9 cellular contexts compared by ENCODE assay signal in genomic region chr2:18976112-18976961, GRCh38.
DNase-seq lines count a peak whose midpoint lies in the region; TF ChIP-seq lines count a peak whose summit lies in the region.
"Had no signal": no experiment of that assay in that cellular context is flagged by ENCODE, and none has a peak within 500 bp of the region (broad histone marks: within the 10 kb centered on the region; RNA-seq: fewer than 3 reads in every experiment).

No MANE protein-coding gene starts in this region.

- H3K27ac ChIP-seq in rectal smooth muscle tissue (ENCODE audit: low read depth, low read length), result peak overlapping the region; percentile 71
- H3K27ac ChIP-seq in CD4-positive, alpha-beta memory T cell (ENCODE audit: low read depth, low read length), result no peak overlapping the region

- POLR2A ChIA-PET in AG04449 (lab: Yijun Ruan, JAX), result interaction anchor here (0.8 to 1.2 kb wide), 2 partner anchors 71 to 382 kb away, joined by 3 read pairs; partner anchors contain the start of gene OSR1
- POLR2A ChIA-PET in CD4-positive, alpha-beta memory T cell (lab: Charles Lee; ENCODE audit: partially characterized antibody), result no interaction called here

- 62% methylated on average over 14 of the region's 14 CpGs for WGBS in lower leg skin, 2 donors

- peak; percentile 72 for DNase-seq in AG04449 (ENCODE audit: low read depth, low spot score)
- DNase-seq in GM20000 (ENCODE audit: low spot score), result peak; percentile 5
- peak; percentile 78 for DNase-seq in HS-5 (ENCODE audit: low read depth)
- DNase-seq in chondrocyte (ENCODE audit: low spot score), result no peak
- DNase-seq in CD4-positive, alpha-beta memory T cell, result no peak
- DNase-seq in lower leg skin (ENCODE audit: low spot score in 2 of 2), result no peak
- no peak for DNase-seq in NCI-H2171 (lab: John Stamatoyannopoulos, UW)

- H3K9ac ChIP-seq in rectal smooth muscle tissue (ENCODE audit: low read length), result no peak overlapping the region

- H3K27me3 Mint-ChIP-seq in chondrocyte (ENCODE audit: low read depth), result no peaks in the 10 kb centered on the region
- no peaks in the 10 kb centered on the region for H3K27me3 Mint-ChIP-seq in CD4-positive, alpha-beta memory T cell

- no peaks in the 10 kb centered on the region for H3K9me3 ChIP-seq in CD4-positive, alpha-beta memory T cell (ENCODE audit: control insufficient read depth in 1 of 2, low read length in 2 of 2)
- H3K9me3 ChIP-seq: adrenal gland had no signal

- CTCF ChIA-PET in AG04449 (lab: Yijun Ruan, JAX), result no interaction called here
- CTCF ChIA-PET in CD4-positive, alpha-beta memory T cell (lab: Charles Lee; ENCODE audit: partially characterized antibody), result no interaction called here

- no peak for TF ChIP-seq POLR2A in lower leg skin (IDR thresholded peaks at IDR 0.05)

- peak overlapping the region; percentile 14 for H3K4me3 Mint-ChIP-seq in chondrocyte (ENCODE audit: unreplicated experiment)
- H3K4me3 Mint-ChIP-seq in CD4-positive, alpha-beta memory T cell, result no peak overlapping the region

- peak overlapping the region; percentile 73 for H3K27ac Mint-ChIP-seq in chondrocyte (ENCODE audit: unreplicated experiment)
- no peak overlapping the region for H3K27ac Mint-ChIP-seq in CD4-positive, alpha-beta memory T cell

- peaks cover 5% of the 10 kb centered on the region for H3K9me3 Mint-ChIP-seq in chondrocyte (ENCODE audit: low read depth)
- H3K9me3 Mint-ChIP-seq in CD4-positive, alpha-beta memory T cell, result peaks cover 0 to 3% (median 0%) of the 10 kb centered on the region in 8 donors

- no peaks in the 10 kb centered on the region for H3K36me3 Mint-ChIP-seq in chondrocyte (ENCODE audit: low read depth)
- no peaks in the 10 kb centered on the region for H3K36me3 Mint-ChIP-seq in CD4-positive, alpha-beta memory T cell

- intact Hi-C loops in CD4-positive, alpha-beta memory T cell (cut with micrococcal nuclease), result no loop called here
- intact Hi-C loops in lower leg skin (cut with DNase I; ENCODE audit: low total_unique reads), result no loop called here

- no peaks in the 10 kb centered on the region for H3K27me3 ChIP-seq in rectal smooth muscle tissue (ENCODE audit: control insufficient read depth, insufficient read depth, low read length)
- H3K27me3 ChIP-seq in CD4-positive, alpha-beta memory T cell (ENCODE audit: insufficient read depth, low read length), result no peaks in the 10 kb centered on the region
- H3K27me3 ChIP-seq: adrenal gland had no signal

- peaks cover 23% of the 10 kb centered on the region for H3K4me1 ChIP-seq in rectal smooth muscle tissue (ENCODE audit: control insufficient read depth, insufficient read depth, low read length)
- H3K4me1 ChIP-seq in CD4-positive, alpha-beta memory T cell (ENCODE audit: insufficient read depth, low read length), result no peaks in the 10 kb centered on the region

- no peak for TF ChIP-seq CTCF in AG04449 (IDR thresholded peaks at IDR 0.05; ENCODE audit: insufficient read depth, low read length, missing control alignments)
- TF ChIP-seq CTCF in GM20000 (IDR thresholded peaks at IDR 0.05; ENCODE audit: extremely low read depth, missing control alignments), result no peak
- no peak for TF ChIP-seq CTCF in chondrocyte (IDR thresholded peaks at IDR 0.05)
- TF ChIP-seq CTCF in lower leg skin (IDR thresholded peaks at IDR 0.05), result no peak

- H3K36me3 ChIP-seq in rectal smooth muscle tissue (ENCODE audit: control insufficient read depth, insufficient read depth, low read length), result no peaks in the 10 kb centered on the region
- H3K36me3 ChIP-seq in CD4-positive, alpha-beta memory T cell (ENCODE audit: insufficient read depth, low read length), result no peaks in the 10 kb centered on the region
- H3K36me3 ChIP-seq: adrenal gland had no signal

- H3K4me3 ChIP-seq in AG04449 (ENCODE audit: low read depth, low read length), result peak overlapping the region; percentile 45
- peak overlapping the region; percentile 20 for H3K4me3 ChIP-seq in rectal smooth muscle tissue (ENCODE audit: low read length)
- no peak overlapping the region for H3K4me3 ChIP-seq in CD4-positive, alpha-beta memory T cell (ENCODE audit: low read length in 2 of 2)
- no peak overlapping the region for H3K4me3 ChIP-seq in lower leg skin (ENCODE audit: low read depth, poor library complexity, severe bottlenecking)
- H3K4me3 ChIP-seq: adrenal gland had no signal

- peaks cover 40% of the 10 kb centered on the region for H3K4me1 Mint-ChIP-seq in chondrocyte (ENCODE audit: low read depth)
- H3K4me1 Mint-ChIP-seq in CD4-positive, alpha-beta memory T cell, result peaks cover 0 to 2% (median 0%) of the 10 kb centered on the region in 4 donors

Comparison
In these comparisons a context has a peak if more than half of its experiments do, and no peak if none do; other contexts are left out.
1. DNase-seq: peak in AG04449 (single experiment), GM20000 (single experiment) and HS-5 (single experiment); none in chondrocyte (single experiment), CD4-positive, alpha-beta memory T cell (0 of 5), lower leg skin (0 of 2) and NCI-H2171 (single experiment).
2. H3K4me3 ChIP-seq: peak in AG04449 (single experiment) and rectal smooth muscle tissue (single experiment); none in CD4-positive, alpha-beta memory T cell (0 of 2) and lower leg skin (single experiment).